ENCODE assay signal across 1 cellular context in the genomic region with DNA sequence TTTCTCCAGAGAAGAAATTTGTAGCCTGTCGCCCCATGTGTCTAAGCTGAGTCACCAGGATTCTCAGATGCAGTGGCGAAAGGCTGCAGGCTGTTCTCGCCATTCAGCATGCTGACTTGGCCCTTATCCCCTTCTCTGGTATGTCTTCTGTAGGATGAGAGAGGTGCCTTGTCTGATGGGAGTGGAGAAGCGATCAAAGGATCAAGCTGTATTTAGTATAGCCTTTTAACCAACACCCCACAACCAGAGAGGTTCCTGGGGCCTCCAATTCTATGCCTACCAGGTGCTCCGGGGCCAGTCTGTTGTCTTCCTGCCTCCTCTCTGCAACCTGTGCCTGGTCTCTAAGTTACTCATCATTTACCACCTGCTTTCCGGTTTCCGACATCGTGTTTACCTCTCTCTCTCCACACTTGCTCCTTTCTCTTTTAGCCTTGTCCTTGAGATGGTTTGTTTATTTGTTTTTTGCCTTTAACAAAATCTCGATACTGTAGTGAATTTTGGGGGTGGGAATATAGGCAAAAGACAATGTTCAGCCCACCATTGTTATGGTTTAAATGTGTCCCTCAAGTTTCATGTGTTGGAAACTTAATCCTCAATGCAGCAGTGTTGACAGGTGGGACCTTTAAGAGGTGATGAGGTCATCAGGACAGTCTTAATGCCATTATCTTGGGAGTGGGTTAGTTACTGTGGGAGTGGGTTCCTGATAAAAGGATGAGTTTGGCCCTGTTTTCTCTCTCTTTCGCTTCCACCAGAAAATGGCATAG.
TF ChIP-seq lines count a peak whose summit lies in the region.

No MANE protein-coding gene starts in this region.

TF ChIP-seq in HepG2, 621 proteins besides CTCF, POLR2A, EP300 and RAD21:
- TF ChIP-seq ZFP37 (CRISPR knock-in tag; IDR thresholded peaks at IDR 0.05; ENCODE audit: borderline replicate concordance) (no peak), ATF7 (IDR thresholded peaks at IDR 0.05) (peak; percentile 60), ATF7 (CRISPR knock-in tag; IDR thresholded peaks at IDR 0.05) (no peak), TCF7L2 (IDR thresholded peaks at IDR 0.05; ENCODE audit: low read depth, low read length) (no peak), ZFP62 (CRISPR knock-in tag; IDR thresholded peaks at IDR 0.05) (no peak), ZNF3 (CRISPR knock-in tag; IDR thresholded peaks at IDR 0.05) (no peak), CREB1 (IDR thresholded peaks at IDR 0.05) (0 out of 2 replicates have a peak, but pooled peaks have one; percentile 2), CREB1 (CRISPR knock-in tag; IDR thresholded peaks at IDR 0.05) (no peak), SCMH1 (CRISPR knock-in tag; IDR thresholded peaks at IDR 0.05; ENCODE audit: borderline replicate concordance) (no peak), ZNF17 (CRISPR knock-in tag; IDR thresholded peaks at IDR 0.05) (no peak)
- TF ChIP-seq, protein P1, sequence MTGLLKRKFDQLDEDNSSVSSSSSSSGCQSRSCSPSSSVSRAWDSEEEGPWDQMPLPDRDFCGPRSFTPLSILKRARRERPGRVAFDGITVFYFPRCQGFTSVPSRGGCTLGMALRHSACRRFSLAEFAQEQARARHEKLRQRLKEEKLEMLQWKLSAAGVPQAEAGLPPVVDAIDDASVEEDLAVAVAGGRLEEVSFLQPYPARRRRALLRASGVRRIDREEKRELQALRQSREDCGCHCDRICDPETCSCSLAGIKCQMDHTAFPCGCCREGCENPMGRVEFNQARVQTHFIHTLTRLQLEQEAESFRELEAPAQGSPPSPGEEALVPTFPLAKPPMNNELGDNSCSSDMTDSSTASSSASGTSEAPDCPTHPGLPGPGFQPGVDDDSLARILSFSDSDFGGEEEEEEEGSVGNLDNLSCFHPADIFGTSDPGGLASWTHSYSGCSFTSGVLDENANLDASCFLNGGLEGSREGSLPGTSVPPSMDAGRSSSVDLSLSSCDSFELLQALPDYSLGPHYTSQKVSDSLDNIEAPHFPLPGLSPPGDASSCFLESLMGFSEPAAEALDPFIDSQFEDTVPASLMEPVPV (CRISPR knock-in tag; IDR thresholded peaks at IDR 0.05) = no peak
- TF ChIP-seq, protein P2, sequence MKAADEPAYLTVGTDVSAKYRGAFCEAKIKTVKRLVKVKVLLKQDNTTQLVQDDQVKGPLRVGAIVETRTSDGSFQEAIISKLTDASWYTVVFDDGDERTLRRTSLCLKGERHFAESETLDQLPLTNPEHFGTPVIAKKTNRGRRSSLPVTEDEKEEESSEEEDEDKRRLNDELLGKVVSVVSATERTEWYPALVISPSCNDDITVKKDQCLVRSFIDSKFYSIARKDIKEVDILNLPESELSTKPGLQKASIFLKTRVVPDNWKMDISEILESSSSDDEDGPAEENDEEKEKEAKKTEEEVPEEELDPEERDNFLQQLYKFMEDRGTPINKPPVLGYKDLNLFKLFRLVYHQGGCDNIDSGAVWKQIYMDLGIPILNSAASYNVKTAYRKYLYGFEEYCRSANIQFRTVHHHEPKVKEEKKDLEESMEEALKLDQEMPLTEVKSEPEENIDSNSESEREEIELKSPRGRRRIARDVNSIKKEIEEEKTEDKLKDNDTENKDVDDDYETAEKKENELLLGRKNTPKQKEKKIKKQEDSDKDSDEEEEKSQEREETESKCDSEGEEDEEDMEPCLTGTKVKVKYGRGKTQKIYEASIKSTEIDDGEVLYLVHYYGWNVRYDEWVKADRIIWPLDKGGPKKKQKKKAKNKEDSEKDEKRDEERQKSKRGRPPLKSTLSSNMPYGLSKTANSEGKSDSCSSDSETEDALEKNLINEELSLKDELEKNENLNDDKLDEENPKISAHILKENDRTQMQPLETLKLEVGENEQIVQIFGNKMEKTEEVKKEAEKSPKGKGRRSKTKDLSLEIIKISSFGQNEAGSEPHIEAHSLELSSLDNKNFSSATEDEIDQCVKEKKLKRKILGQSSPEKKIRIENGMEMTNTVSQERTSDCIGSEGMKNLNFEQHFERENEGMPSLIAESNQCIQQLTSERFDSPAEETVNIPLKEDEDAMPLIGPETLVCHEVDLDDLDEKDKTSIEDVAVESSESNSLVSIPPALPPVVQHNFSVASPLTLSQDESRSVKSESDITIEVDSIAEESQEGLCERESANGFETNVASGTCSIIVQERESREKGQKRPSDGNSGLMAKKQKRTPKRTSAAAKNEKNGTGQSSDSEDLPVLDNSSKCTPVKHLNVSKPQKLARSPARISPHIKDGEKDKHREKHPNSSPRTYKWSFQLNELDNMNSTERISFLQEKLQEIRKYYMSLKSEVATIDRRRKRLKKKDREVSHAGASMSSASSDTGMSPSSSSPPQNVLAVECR (CRISPR knock-in tag; IDR thresholded peaks at IDR 0.05; ENCODE audit: borderline replicate concordance) = no peak
- TF ChIP-seq, protein P3, sequence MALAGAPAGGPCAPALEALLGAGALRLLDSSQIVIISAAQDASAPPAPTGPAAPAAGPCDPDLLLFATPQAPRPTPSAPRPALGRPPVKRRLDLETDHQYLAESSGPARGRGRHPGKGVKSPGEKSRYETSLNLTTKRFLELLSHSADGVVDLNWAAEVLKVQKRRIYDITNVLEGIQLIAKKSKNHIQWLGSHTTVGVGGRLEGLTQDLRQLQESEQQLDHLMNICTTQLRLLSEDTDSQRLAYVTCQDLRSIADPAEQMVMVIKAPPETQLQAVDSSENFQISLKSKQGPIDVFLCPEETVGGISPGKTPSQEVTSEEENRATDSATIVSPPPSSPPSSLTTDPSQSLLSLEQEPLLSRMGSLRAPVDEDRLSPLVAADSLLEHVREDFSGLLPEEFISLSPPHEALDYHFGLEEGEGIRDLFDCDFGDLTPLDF (CRISPR knock-in tag; IDR thresholded peaks at IDR 0.05) = no peak
